In the genomic region with DNA sequence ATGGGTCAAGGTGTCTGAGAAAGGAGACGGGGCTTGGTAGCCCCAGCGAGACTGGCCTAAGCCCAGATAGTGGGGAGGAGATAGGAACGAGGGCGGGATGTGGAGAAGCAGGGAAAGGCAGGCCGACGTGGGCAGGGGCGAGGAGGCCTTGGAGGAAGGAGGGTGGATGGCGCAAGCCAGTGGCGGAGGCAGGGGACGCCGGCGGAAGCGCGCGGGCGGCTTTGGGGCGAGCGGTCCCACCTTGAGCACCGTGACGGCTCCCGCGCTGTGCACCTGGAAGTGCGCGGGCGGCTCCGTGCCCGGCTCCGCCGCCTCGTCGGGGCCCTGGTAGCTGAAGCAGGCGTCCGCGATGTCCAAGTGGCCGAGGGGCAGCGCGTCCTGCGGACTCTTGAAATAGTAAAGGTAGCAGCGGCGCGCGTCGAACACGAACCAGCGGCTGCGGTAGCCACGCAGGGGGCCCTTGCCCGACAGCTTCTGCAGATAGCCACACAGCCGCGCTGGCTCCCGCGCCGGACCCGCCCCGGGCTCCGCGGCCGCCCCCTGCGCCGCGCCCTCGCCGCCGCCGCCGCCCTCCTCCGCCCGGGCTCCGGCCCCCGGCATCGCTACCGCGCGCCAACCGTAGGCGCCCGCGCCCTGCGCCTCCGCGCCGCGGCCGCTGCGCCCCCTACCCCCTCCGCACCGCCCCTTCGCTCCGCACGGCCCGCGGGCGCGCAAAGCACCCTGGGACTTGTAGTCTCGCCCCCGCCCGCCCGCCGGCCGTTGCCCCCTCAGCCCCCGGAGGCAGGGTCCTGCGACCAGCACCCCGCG, we compare ENCODE assay signal across 1 cellular context.
TF ChIP-seq lines count a peak whose summit lies in the region.

Gene TBC1D2B (minus strand): TSS at position 659 of the 807 bp plus-strand sequence. CDS start 59 bp downstream, at position 600.

TF ChIP-seq in HepG2, 621 proteins besides CTCF, POLR2A, EP300 and RAD21 (continued from another document):
- TF ChIP-seq ZNF574 (CRISPR knock-in tag; IDR thresholded peaks at IDR 0.05), result no peak; the same call in 1 of the 2 replicates
- TF ChIP-seq ZNF589 (CRISPR knock-in tag; conservative IDR thresholded peaks at IDR 0.05), result no peak
- no peak for TF ChIP-seq KDM6A (CRISPR knock-in tag; IDR thresholded peaks at IDR 0.05; ENCODE audit: low read depth)
- no peak for TF ChIP-seq TEAD3 (CRISPR knock-in tag; optimal IDR thresholded peaks at IDR 0.05; ENCODE audit: borderline replicate concordance)
- TF ChIP-seq PRPF4 (IDR thresholded peaks at IDR 0.05; ENCODE audit: low read depth, low read length, poor library complexity, severe bottlenecking), result no peak
- TF ChIP-seq IRF2 (CRISPR knock-in tag; IDR thresholded peaks at IDR 0.05), result peak; percentile 24; the same call in 1 of the 2 replicates
- TF ChIP-seq, protein P1, sequence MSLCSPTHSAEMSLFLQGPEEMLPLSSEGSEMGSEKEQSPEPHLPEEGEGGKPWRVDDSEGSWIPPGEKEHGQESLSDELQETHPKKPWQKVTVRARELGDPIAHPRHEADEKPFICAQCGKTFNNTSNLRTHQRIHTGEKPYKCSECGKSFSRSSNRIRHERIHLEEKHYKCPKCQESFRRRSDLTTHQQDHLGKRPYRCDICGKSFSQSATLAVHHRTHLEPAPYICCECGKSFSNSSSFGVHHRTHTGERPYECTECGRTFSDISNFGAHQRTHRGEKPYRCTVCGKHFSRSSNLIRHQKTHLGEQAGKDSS (CRISPR knock-in tag; IDR thresholded peaks at IDR 0.05; ENCODE audit: borderline replicate concordance, low read depth), result no peak
- TF ChIP-seq, protein P2, sequence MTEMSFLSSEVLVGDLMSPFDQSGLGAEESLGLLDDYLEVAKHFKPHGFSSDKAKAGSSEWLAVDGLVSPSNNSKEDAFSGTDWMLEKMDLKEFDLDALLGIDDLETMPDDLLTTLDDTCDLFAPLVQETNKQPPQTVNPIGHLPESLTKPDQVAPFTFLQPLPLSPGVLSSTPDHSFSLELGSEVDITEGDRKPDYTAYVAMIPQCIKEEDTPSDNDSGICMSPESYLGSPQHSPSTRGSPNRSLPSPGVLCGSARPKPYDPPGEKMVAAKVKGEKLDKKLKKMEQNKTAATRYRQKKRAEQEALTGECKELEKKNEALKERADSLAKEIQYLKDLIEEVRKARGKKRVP (CRISPR knock-in tag; IDR thresholded peaks at IDR 0.05), result no peak
- TF ChIP-seq NFYC (CRISPR knock-in tag; IDR thresholded peaks at IDR 0.05), result no peak
- no peak for TF ChIP-seq ZMYM2 (CRISPR knock-in tag; IDR thresholded peaks at IDR 0.05)
- no peak for TF ChIP-seq ZNF207 (IDR thresholded peaks at IDR 0.05; ENCODE audit: borderline replicate concordance)
- TF ChIP-seq, protein P3, sequence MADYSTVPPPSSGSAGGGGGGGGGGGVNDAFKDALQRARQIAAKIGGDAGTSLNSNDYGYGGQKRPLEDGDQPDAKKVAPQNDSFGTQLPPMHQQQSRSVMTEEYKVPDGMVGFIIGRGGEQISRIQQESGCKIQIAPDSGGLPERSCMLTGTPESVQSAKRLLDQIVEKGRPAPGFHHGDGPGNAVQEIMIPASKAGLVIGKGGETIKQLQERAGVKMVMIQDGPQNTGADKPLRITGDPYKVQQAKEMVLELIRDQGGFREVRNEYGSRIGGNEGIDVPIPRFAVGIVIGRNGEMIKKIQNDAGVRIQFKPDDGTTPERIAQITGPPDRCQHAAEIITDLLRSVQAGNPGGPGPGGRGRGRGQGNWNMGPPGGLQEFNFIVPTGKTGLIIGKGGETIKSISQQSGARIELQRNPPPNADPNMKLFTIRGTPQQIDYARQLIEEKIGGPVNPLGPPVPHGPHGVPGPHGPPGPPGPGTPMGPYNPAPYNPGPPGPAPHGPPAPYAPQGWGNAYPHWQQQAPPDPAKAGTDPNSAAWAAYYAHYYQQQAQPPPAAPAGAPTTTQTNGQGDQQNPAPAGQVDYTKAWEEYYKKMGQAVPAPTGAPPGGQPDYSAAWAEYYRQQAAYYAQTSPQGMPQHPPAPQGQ (CRISPR knock-in tag; IDR thresholded peaks at IDR 0.05; ENCODE audit: borderline replicate concordance), result no peak
- TF ChIP-seq ZNF383 (CRISPR knock-in tag; IDR thresholded peaks at IDR 0.05; ENCODE audit: borderline replicate concordance), result no peak
- no peak for TF ChIP-seq KLF12 (CRISPR knock-in tag; IDR thresholded peaks at IDR 0.05; ENCODE audit: borderline replicate concordance)
- no peak for TF ChIP-seq ZNF468 (CRISPR knock-in tag; IDR thresholded peaks at IDR 0.05)
- TF ChIP-seq ELK4 (CRISPR knock-in tag; IDR thresholded peaks at IDR 0.05; ENCODE audit: borderline replicate concordance), result no peak
- TF ChIP-seq EZH2 (conservative IDR thresholded peaks at IDR 0.05; ENCODE audit: low read depth, low read length), result no peak
- TF ChIP-seq ASH2L (IDR thresholded peaks at IDR 0.05; ENCODE audit: insufficient read length, low read depth, low read length), result peak; percentile 28
- TF ChIP-seq BHLHE40 (IDR thresholded peaks at IDR 0.05; ENCODE audit: low read length), result no peak
- TF ChIP-seq ZKSCAN1 (IDR thresholded peaks at IDR 0.05; ENCODE audit: low read length), result no peak
- no peak for TF ChIP-seq SRSF9 (IDR thresholded peaks at IDR 0.05; ENCODE audit: borderline replicate concordance, insufficient read depth, low read depth, low read length, poor library complexity, severe bottlenecking)
- no peak for TF ChIP-seq PAF1 (CRISPR knock-in tag; IDR thresholded peaks at IDR 0.05)
- TF ChIP-seq ARNT (IDR thresholded peaks at IDR 0.05), result no peak
- TF ChIP-seq, protein P4, sequence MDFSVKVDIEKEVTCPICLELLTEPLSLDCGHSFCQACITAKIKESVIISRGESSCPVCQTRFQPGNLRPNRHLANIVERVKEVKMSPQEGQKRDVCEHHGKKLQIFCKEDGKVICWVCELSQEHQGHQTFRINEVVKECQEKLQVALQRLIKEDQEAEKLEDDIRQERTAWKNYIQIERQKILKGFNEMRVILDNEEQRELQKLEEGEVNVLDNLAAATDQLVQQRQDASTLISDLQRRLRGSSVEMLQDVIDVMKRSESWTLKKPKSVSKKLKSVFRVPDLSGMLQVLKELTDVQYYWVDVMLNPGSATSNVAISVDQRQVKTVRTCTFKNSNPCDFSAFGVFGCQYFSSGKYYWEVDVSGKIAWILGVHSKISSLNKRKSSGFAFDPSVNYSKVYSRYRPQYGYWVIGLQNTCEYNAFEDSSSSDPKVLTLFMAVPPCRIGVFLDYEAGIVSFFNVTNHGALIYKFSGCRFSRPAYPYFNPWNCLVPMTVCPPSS (IDR thresholded peaks at IDR 0.05), result no peak
- no peak for TF ChIP-seq ATF7 (IDR thresholded peaks at IDR 0.05)
- no peak for TF ChIP-seq ATF7 (CRISPR knock-in tag; IDR thresholded peaks at IDR 0.05)
- TF ChIP-seq HBP1 (CRISPR knock-in tag; IDR thresholded peaks at IDR 0.05; ENCODE audit: low read depth), result peak; percentile 51; the same call in 1 of the 2 replicates
- TF ChIP-seq ZNF790 (CRISPR knock-in tag; IDR thresholded peaks at IDR 0.05; ENCODE audit: borderline replicate concordance), result no peak
- no peak for TF ChIP-seq MEF2D (CRISPR knock-in tag; IDR thresholded peaks at IDR 0.05)
- TF ChIP-seq SMARCE1 (IDR thresholded peaks at IDR 0.05; ENCODE audit: borderline replicate concordance), result no peak
- no peak for TF ChIP-seq SP2 (CRISPR knock-in tag; IDR thresholded peaks at IDR 0.05)
- no peak for TF ChIP-seq ZNF296 (CRISPR knock-in tag; conservative IDR thresholded peaks at IDR 0.05)
- TF ChIP-seq, protein P5, sequence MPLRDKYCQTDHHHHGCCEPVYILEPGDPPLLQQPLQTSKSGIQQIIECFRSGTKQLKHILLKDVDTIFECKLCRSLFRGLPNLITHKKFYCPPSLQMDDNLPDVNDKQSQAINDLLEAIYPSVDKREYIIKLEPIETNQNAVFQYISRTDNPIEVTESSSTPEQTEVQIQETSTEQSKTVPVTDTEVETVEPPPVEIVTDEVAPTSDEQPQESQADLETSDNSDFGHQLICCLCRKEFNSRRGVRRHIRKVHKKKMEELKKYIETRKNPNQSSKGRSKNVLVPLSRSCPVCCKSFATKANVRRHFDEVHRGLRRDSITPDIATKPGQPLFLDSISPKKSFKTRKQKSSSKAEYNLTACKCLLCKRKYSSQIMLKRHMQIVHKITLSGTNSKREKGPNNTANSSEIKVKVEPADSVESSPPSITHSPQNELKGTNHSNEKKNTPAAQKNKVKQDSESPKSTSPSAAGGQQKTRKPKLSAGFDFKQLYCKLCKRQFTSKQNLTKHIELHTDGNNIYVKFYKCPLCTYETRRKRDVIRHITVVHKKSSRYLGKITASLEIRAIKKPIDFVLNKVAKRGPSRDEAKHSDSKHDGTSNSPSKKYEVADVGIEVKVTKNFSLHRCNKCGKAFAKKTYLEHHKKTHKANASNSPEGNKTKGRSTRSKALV (CRISPR knock-in tag; IDR thresholded peaks at IDR 0.05), result peak; percentile 86
- TF ChIP-seq, protein P6, sequence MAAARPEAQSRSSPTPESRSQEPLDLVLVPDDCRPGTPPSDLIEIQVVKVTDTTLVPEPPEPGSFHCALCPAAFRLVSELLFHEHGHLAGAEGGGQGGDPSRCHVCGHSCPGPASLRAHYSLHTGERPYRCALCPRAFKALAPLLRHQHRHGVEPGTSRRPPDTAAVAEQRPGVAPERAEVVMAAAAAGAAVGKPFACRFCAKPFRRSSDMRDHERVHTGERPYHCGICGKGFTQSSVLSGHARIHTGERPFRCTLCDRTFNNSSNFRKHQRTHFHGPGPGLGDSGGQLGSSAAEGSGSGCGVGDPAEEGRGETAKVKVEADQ (CRISPR knock-in tag; IDR thresholded peaks at IDR 0.05; ENCODE audit: borderline replicate concordance), result no peak; the same call in 1 of the 2 replicates
